20 cellular contexts compared by ENCODE assay signal in the genomic region with DNA sequence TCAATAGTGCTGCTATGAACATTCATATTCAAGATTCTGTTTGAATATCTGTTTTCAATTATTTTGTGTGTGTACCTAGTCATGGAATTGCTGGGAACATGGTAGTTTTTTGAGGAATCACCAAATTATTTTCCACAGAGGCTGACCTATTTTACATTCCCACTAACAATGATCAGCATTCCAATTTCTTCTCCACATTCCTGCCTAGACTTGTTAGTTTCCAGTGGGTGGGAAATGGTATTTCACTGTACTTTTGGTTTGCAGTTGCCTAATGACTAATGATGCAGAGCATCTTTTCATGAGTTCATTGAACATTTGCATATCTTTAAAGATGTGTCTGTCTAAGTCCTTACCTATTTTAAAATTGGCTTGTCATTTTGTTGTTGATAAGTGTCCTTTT.
"Had no signal": no experiment of that assay in that cellular context is flagged by ENCODE, and none has a peak within 500 bp of the region (broad histone marks: within the 10 kb centered on the region; RNA-seq: fewer than 3 reads in every experiment).

No MANE protein-coding gene starts in this region.

- H3K4me1 ChIP-seq: ascending aorta, left ventricle myocardium inferior, sigmoid colon, transverse colon, uterus had no signal

- H3K27me3 Mint-ChIP-seq: activated naive CD4-positive, alpha-beta T cell treated with anti-CD3 and anti-CD28 coated beads, Interleukin-2, amount 50 U/mL, for 24 hours; stimulated activated memory B cell treated with anti-CD40 and anti-IgM and Interleukin-4, amounts not matched to agents 10 μg/mL and 1 μg/mL and 100 μg/mL, for 72 hours had no signal

- H3K27ac Mint-ChIP-seq: activated naive CD4-positive, alpha-beta T cell treated with anti-CD3 and anti-CD28 coated beads, Interleukin-2, amount 50 U/mL, for 24 hours; endodermal cell; natural killer cell; stimulated activated memory B cell treated with anti-CD40 and anti-IgM and Interleukin-4, amounts not matched to agents 10 μg/mL and 1 μg/mL and 100 μg/mL, for 72 hours; T-helper 2 cell treated with Interferon-gamma antibody and Interleukin-4, amounts not matched to agents 5 μg/mL and 100 μg/mL, for 36 hours; WTC11 had no signal

- H3K36me3 Mint-ChIP-seq: activated naive CD4-positive, alpha-beta T cell treated with anti-CD3 and anti-CD28 coated beads, Interleukin-2, amount 50 U/mL, for 24 hours; natural killer cell; stimulated activated memory B cell treated with anti-CD40 and anti-IgM and Interleukin-4, amounts not matched to agents 10 μg/mL and 1 μg/mL and 100 μg/mL, for 72 hours; WTC11 had no signal

- H3K4me3 ChIP-seq: ascending aorta, cardiac muscle cell, left ventricle myocardium inferior, sigmoid colon, smooth muscle cell, transverse colon, uterus had no signal

- H3K27ac ChIP-seq: ascending aorta, cardiac muscle cell, epithelial cell of prostate, left ventricle myocardium inferior, sigmoid colon, transverse colon, uterus had no signal

- H3K4me3 Mint-ChIP-seq: activated naive CD4-positive, alpha-beta T cell treated with anti-CD3 and anti-CD28 coated beads, Interleukin-2, amount 50 U/mL, for 24 hours; endodermal cell; natural killer cell; stimulated activated memory B cell treated with anti-CD40 and anti-IgM and Interleukin-4, amounts not matched to agents 10 μg/mL and 1 μg/mL and 100 μg/mL, for 72 hours; T-helper 2 cell treated with Interferon-gamma antibody and Interleukin-4, amounts not matched to agents 5 μg/mL and 100 μg/mL, for 36 hours; WTC11 had no signal

- H3K4me1 Mint-ChIP-seq: activated naive CD4-positive, alpha-beta T cell treated with anti-CD3 and anti-CD28 coated beads, Interleukin-2, amount 50 U/mL, for 24 hours; endodermal cell; natural killer cell; stimulated activated memory B cell treated with anti-CD40 and anti-IgM and Interleukin-4, amounts not matched to agents 10 μg/mL and 1 μg/mL and 100 μg/mL, for 72 hours had no signal

- H3K9me3 Mint-ChIP-seq: activated naive CD4-positive, alpha-beta T cell treated with anti-CD3 and anti-CD28 coated beads, Interleukin-2, amount 50 U/mL, for 24 hours; endodermal cell; T-helper 2 cell treated with Interferon-gamma antibody and Interleukin-4, amounts not matched to agents 5 μg/mL and 100 μg/mL, for 36 hours had no signal

- ATAC-seq: natural killer cell; stimulated activated memory B cell treated with anti-CD40 and anti-IgM and Interleukin-4, amounts not matched to agents 10 μg/mL and 1 μg/mL and 100 μg/mL, for 72 hours; WTC11 had no signal

- H3K36me3 ChIP-seq: ascending aorta, cardiac muscle cell, left ventricle myocardium inferior, sigmoid colon, transverse colon, uterus had no signal

- H3K4me2 ChIP-seq: smooth muscle cell had no signal

- H3K27me3 ChIP-seq: ascending aorta, cardiac muscle cell, sigmoid colon, transverse colon, uterus had no signal

- DNase-seq: activated gamma-delta T cell treated with Interleukin-2 at 50 U/mL for 16 hours; activated T-cell treated with anti-CD3 and anti-CD28 coated beads, Interleukin-2, amount 50 U/mL, for 1 hour; cortex of kidney; endodermal cell; left ventricle myocardium inferior; midbrain; natural killer cell; retina; sigmoid colon; stimulated activated CD4-positive, alpha-beta T cell treated with anti-CD3 and anti-CD28 coated beads, Interleukin-15, amount 100 ng/mL, for 24 hours; transverse colon; uterus had no signal

- H3K9me3 ChIP-seq: ascending aorta, left ventricle myocardium inferior, sigmoid colon, transverse colon, uterus had no signal
